ENCODE assay signal across 10 cellular contexts in genomic region chr2:21042708-21042957, GRCh38. TPM values are rescaled to one million over a fixed set of nuclear protein-coding genes. Genes with fewer than 3 reads are reported as not detected.
"Had no signal": no experiment of that assay in that cellular context is flagged by ENCODE, and none has a peak within 500 bp of the region (broad histone marks: within the 10 kb centered on the region; RNA-seq: fewer than 3 reads in every experiment).

No MANE protein-coding gene starts in this region.

- H3K27ac ChIP-seq: epithelial cell of prostate, left lung had no signal

- H3K27ac Mint-ChIP-seq: activated B cell treated with CpG ODN at 0.5 μM for 24 hours; activated CD4-positive, alpha-beta T cell treated with anti-CD3 and anti-CD28 coated beads, Interleukin-2, amount 10 ng/mL, durations not matched to agents 24 days and 14 days; activated CD8-positive, alpha-beta T cell treated with anti-CD3 and anti-CD28 coated beads, Interleukin-2, amount 10 ng/mL, durations not matched to agents 7 days and 5 days; activated naive CD8-positive, alpha-beta T cell; activated T-cell treated with anti-CD3 and anti-CD28 coated beads, Interleukin-2, amount 50 U/mL, for 72 hours; brain had no signal

- ATAC-seq: activated CD8-positive, alpha-beta T cell treated with anti-CD3 and anti-CD28 coated beads, Interleukin-2, amount 10 ng/mL, durations not matched to agents 7 days and 5 days had no signal

- H3K36me3 ChIP-seq: left lung had no signal

- H3K4me3 ChIP-seq: left lung had no signal

- H3K4me3 Mint-ChIP-seq: activated CD4-positive, alpha-beta T cell treated with anti-CD3 and anti-CD28 coated beads, Interleukin-2, amount 10 ng/mL, durations not matched to agents 24 days and 14 days; activated CD8-positive, alpha-beta T cell treated with anti-CD3 and anti-CD28 coated beads, Interleukin-2, amount 10 ng/mL, durations not matched to agents 7 days and 5 days; central memory CD8-positive, alpha-beta T cell had no signal

- H3K4me1 Mint-ChIP-seq: central memory CD8-positive, alpha-beta T cell had no signal

- H3K9me3 Mint-ChIP-seq: activated B cell treated with CpG ODN at 0.5 μM for 24 hours; activated CD4-positive, alpha-beta T cell treated with anti-CD3 and anti-CD28 coated beads, Interleukin-2, amount 10 ng/mL, durations not matched to agents 24 days and 14 days; activated T-cell treated with anti-CD3 and anti-CD28 coated beads, Interleukin-2, amount 50 U/mL, for 72 hours; brain; central memory CD8-positive, alpha-beta T cell; naive thymus-derived CD8-positive, alpha-beta T cell had no signal

- H3K9me3 ChIP-seq: left lung had no signal

- H3K36me3 Mint-ChIP-seq: activated naive CD8-positive, alpha-beta T cell; brain; naive thymus-derived CD8-positive, alpha-beta T cell had no signal

RNA-seq across cellular contexts. Expression of gene APOB, which starts 1.2 kb away (rescaled TPM):
- total RNA-seq: activated B cell treated with CpG ODN at 0.5 μM for 24 hours; activated CD4-positive, alpha-beta T cell treated with anti-CD3 and anti-CD28 coated beads, Interleukin-2, amount 10 ng/mL, durations not matched to agents 24 days and 14 days; activated CD8-positive, alpha-beta T cell treated with anti-CD3 and anti-CD28 coated beads, Interleukin-2, amount 10 ng/mL, durations not matched to agents 7 days and 5 days; activated T-cell treated with anti-CD3 and anti-CD28 coated beads, Interleukin-2, amount 50 U/mL, for 72 hours; naive thymus-derived CD8-positive, alpha-beta T cell had no signal
- polyA plus RNA-seq: naive thymus-derived CD8-positive, alpha-beta T cell had no signal
